8 cellular contexts compared by ENCODE assay signal in the genomic region with DNA sequence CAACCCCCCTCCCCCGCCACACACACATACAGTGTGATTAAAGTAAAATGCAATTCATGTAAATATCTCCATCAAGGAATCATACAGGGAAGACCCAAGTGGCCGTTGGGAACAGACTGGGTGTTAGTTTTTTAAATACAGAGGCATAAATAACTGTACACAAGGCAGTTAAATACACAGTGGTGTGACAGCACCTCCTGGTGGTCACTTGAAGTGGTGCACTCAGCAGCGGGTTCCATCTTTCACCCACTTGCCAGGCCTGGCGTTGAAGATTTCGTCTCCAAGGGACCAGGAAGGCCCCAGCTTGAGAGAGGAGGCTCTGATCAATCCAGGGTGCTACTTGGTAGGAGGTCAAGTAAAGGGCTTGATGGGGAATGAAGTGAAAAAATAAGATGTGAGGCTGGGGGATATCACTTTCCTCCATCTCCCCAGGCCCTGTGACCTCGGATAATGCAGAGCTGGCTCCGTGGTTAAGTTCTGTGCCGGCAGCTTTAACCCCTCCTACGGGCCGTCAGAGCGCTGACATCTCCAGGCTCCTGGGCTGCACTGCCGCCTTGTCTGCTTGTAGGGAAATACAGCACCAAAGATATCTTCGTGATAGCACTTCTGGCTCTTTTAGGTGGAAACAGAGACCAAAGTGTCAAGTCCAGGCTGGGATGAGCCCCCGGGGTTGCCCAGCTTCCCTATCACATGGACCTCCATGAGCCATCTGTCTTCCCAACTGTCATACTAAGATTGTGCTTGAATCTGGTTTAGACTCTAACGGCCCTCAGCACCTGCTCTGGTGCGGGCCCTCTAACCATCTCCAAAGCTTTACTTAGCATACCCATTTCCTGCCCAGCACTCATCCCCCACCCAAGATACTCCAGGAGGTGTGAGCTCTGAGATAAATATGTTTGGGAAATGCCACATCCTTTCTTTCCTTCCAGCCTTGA. TPM values are rescaled to one million over a fixed set of nuclear protein-coding genes. Genes with fewer than 3 reads are reported as not detected.
DNase-seq lines count a peak whose midpoint lies in the region; ATAC-seq, FAIRE-seq and TF ChIP-seq lines count a peak whose summit lies in the region.

No MANE protein-coding gene starts in this region.

- H3K27ac Mint-ChIP-seq in natural killer cell treated with Interleukin-12 subunit alpha and Interleukin-12 subunit beta and Interleukin-15 and Interleukin-18, amount 100 ng/mL, for 72 hours = no peak overlapping the region
- H3K27ac Mint-ChIP-seq in stimulated activated naive CD8-positive, alpha-beta T cell treated with anti-CD3 and anti-CD28 coated beads, Interleukin-15, amount 100 ng/mL, for 72 hours = no peak overlapping the region

- peak; percentile 58 for FAIRE-seq in endometrium (lab: Jason Lieb, UNC)

- no peaks in the 10 kb centered on the region for H3K36me3 Mint-ChIP-seq in natural killer cell treated with Interleukin-12 subunit alpha and Interleukin-12 subunit beta and Interleukin-15 and Interleukin-18, amount 100 ng/mL, for 72 hours

- peak; percentile 72 for TF ChIP-seq CTCF in NB4 (IDR thresholded peaks at IDR 0.05; ENCODE audit: low read depth, low read length)

- H3K4me3 Mint-ChIP-seq in natural killer cell treated with Interleukin-12 subunit alpha and Interleukin-12 subunit beta and Interleukin-15 and Interleukin-18, amount 100 ng/mL, for 72 hours = no peak overlapping the region
- no peak overlapping the region for H3K4me3 Mint-ChIP-seq in stimulated activated naive CD8-positive, alpha-beta T cell treated with anti-CD3 and anti-CD28 coated beads, Interleukin-15, amount 100 ng/mL, for 72 hours

- ATAC-seq in natural killer cell treated with Interleukin-12 subunit alpha and Interleukin-12 subunit beta and Interleukin-15 and Interleukin-18, amount 100 ng/mL, for 72 hours = no peak
- ATAC-seq in stimulated activated naive CD8-positive, alpha-beta T cell treated with anti-CD3 and anti-CD28 coated beads, Interleukin-15, amount 100 ng/mL, for 72 hours = peak; percentile 54
- ATAC-seq in GM21737 (IDR thresholded peaks at IDR 0.05; ENCODE audit: unreplicated experiment) (no peak), GM21528 (IDR thresholded peaks at IDR 0.05; ENCODE audit: low FRiP score, unreplicated experiment) (no peak)

- peak; percentile 51 for DNase-seq in GM03348 (ENCODE audit: low spot score)
- peak; percentile 61 for DNase-seq in NB4 (ENCODE audit: low read depth)
- peak; percentile 21 to 48 for DNase-seq in activated CD8-positive, alpha-beta memory T cell treated with anti-CD3 and anti-CD28 coated beads for 4 hours (ENCODE audit: low read depth in 2 of 2)
- DNase-seq in natural killer cell treated with Interleukin-12 subunit alpha and Interleukin-12 subunit beta and Interleukin-15 and Interleukin-18, amount 100 ng/mL, for 72 hours (ENCODE audit: low spot score) = peak; percentile 69
- peak; percentile 68 to 69 for DNase-seq in stimulated activated naive CD8-positive, alpha-beta T cell treated with anti-CD3 and anti-CD28 coated beads, Interleukin-15, amount 100 ng/mL, for 72 hours

- H3K27me3 Mint-ChIP-seq in natural killer cell treated with Interleukin-12 subunit alpha and Interleukin-12 subunit beta and Interleukin-15 and Interleukin-18, amount 100 ng/mL, for 72 hours = no peaks in the 10 kb centered on the region
- H3K27me3 Mint-ChIP-seq in stimulated activated naive CD8-positive, alpha-beta T cell treated with anti-CD3 and anti-CD28 coated beads, Interleukin-15, amount 100 ng/mL, for 72 hours = peaks cover 15% of the 10 kb centered on the region

- no peak for TF ChIP-seq POLR2A in NB4 (IDR thresholded peaks at IDR 0.05; ENCODE audit: extremely low read depth, insufficient read length)

- H3K9me3 Mint-ChIP-seq in natural killer cell treated with Interleukin-12 subunit alpha and Interleukin-12 subunit beta and Interleukin-15 and Interleukin-18, amount 100 ng/mL, for 72 hours = no peaks in the 10 kb centered on the region
- H3K9me3 Mint-ChIP-seq in stimulated activated naive CD8-positive, alpha-beta T cell treated with anti-CD3 and anti-CD28 coated beads, Interleukin-15, amount 100 ng/mL, for 72 hours = no peaks in the 10 kb centered on the region

- H3K4me3 ChIP-seq in NB4 (ENCODE audit: low read depth, low read length) = no peak overlapping the region

- peaks cover 7 to 8% of the 10 kb centered on the region in 2 donors for H3K4me1 Mint-ChIP-seq in natural killer cell treated with Interleukin-12 subunit alpha and Interleukin-12 subunit beta and Interleukin-15 and Interleukin-18, amount 100 ng/mL, for 72 hours (ENCODE audit: low read depth in 2 of 2)
- H3K4me1 Mint-ChIP-seq in stimulated activated naive CD8-positive, alpha-beta T cell treated with anti-CD3 and anti-CD28 coated beads, Interleukin-15, amount 100 ng/mL, for 72 hours = peaks cover 14% of the 10 kb centered on the region

RNA-seq across cellular contexts. Expression of gene LGALS9, which starts 20.7 kb away (rescaled TPM):
- total RNA-seq in natural killer cell treated with Interleukin-12 subunit alpha and Interleukin-12 subunit beta and Interleukin-15 and Interleukin-18, amount 100 ng/mL, for 72 hours = 10 to 100 TPM; 19.9 to 29.6 TPM
